Comparison of ENCODE assay signal across 11 cellular contexts in genomic region chr14:86143248-86143647, GRCh38.
"Had no signal": no experiment of that assay in that cellular context is flagged by ENCODE, and none has a peak within 500 bp of the region (broad histone marks: within the 10 kb centered on the region; RNA-seq: fewer than 3 reads in every experiment).

No MANE protein-coding gene starts in this region.

- ATAC-seq: GM23338, HCT116 had no signal

- H2AFZ ChIP-seq: GM23248, GM23338 had no signal

- H3K9me3 ChIP-seq: HAP-1 had no signal

- H3K9ac ChIP-seq: GM23248 had no signal

- H3K27ac ChIP-seq: GM23248 had no signal

- FAIRE-seq: H1, H54 had no signal

- H3K4me3 ChIP-seq: GM23248, GM23338, HAP-1 had no signal

- DNase-seq: GM23248, GOT3, H7, H9, HCEC 1CT, HFFc6 had no signal

- H3K4me2 ChIP-seq: GM23338 had no signal

- H3K36me3 ChIP-seq: HAP-1 had no signal

- H3K4me1 ChIP-seq: HAP-1 had no signal
